Comparison of ENCODE assay signal across 27 cellular contexts in the genomic region with DNA sequence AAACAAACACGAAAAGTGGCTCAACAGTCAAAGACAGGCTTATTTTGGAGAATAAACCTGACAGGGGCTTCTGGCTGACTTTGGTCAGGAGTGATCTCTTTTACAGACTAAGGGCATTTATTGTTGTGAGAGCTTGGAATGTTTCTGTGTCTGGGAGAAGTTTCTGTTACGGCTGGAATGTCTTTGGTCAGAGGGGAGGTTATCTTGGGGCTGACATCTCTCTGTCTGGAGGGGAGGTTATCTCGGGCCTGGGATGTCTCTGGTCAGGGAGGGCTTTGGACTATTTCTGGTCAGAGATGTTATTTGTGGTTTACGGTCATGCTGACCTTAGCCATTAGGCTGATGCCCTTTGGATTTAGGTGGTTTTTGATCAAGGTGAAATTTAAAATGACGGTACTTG.
"Had no signal": no experiment of that assay in that cellular context is flagged by ENCODE, and none has a peak within 500 bp of the region (broad histone marks: within the 10 kb centered on the region; RNA-seq: fewer than 3 reads in every experiment).

No MANE protein-coding gene starts in this region.

- H3K4me3 Mint-ChIP-seq: mesothelial cell of epicardium; naive thymus-derived CD4-positive, alpha-beta T cell; natural killer cell treated with Interleukin-12 subunit alpha and Interleukin-12 subunit beta and Interleukin-15 and Interleukin-18, amount 100 ng/mL, for 72 hours; stimulated activated memory B cell treated with anti-CD40 and anti-IgM and Interleukin-4, amounts not matched to agents 10 μg/mL and 1 μg/mL and 100 μg/mL, for 72 hours; stimulated activated naive CD8-positive, alpha-beta T cell treated with anti-CD3 and anti-CD28 coated beads, Interleukin-15, amount 100 ng/mL, for 72 hours; type B pancreatic cell had no signal

- H3K4me2 ChIP-seq: hepatocyte had no signal

- H3K27me3 Mint-ChIP-seq: natural killer cell treated with Interleukin-12 subunit alpha and Interleukin-12 subunit beta and Interleukin-15 and Interleukin-18, amount 100 ng/mL, for 72 hours; stimulated activated memory B cell treated with anti-CD40 and anti-IgM and Interleukin-4, amounts not matched to agents 10 μg/mL and 1 μg/mL and 100 μg/mL, for 72 hours; stimulated activated naive CD8-positive, alpha-beta T cell treated with anti-CD3 and anti-CD28 coated beads, Interleukin-15, amount 100 ng/mL, for 72 hours; type B pancreatic cell had no signal

- H3K4me1 Mint-ChIP-seq: naive thymus-derived CD4-positive, alpha-beta T cell; stimulated activated memory B cell treated with anti-CD40 and anti-IgM and Interleukin-4, amounts not matched to agents 10 μg/mL and 1 μg/mL and 100 μg/mL, for 72 hours; stimulated activated naive CD8-positive, alpha-beta T cell treated with anti-CD3 and anti-CD28 coated beads, Interleukin-15, amount 100 ng/mL, for 72 hours had no signal

- ATAC-seq: left colon; left lung; lower lobe of right lung; naive thymus-derived CD4-positive, alpha-beta T cell; natural killer cell treated with Interleukin-12 subunit alpha and Interleukin-12 subunit beta and Interleukin-15 and Interleukin-18, amount 100 ng/mL, for 72 hours; right cardiac atrium; sciatic nerve; stimulated activated memory B cell treated with anti-CD40 and anti-IgM and Interleukin-4, amounts not matched to agents 10 μg/mL and 1 μg/mL and 100 μg/mL, for 72 hours; stimulated activated naive CD8-positive, alpha-beta T cell treated with anti-CD3 and anti-CD28 coated beads, Interleukin-15, amount 100 ng/mL, for 72 hours had no signal

- H2AFZ ChIP-seq: hepatocyte had no signal

- H3K9me3 ChIP-seq: prostate gland, uterus had no signal

- H3K9me3 Mint-ChIP-seq: type B pancreatic cell had no signal

- H3K4me3 ChIP-seq: hepatocyte, left lung, lower lobe of right lung, ovary, prostate gland, tibial nerve, uterus had no signal

- DNase-seq: kidney; left colon; left lung; lower lobe of right lung; mammary epithelial cell; mesenchymal stem cell; naive thymus-derived CD4-positive, alpha-beta T cell; ovary; retina; right cardiac atrium; small intestine; stimulated activated CD4-positive, alpha-beta T cell treated with anti-CD3 and anti-CD28 coated beads, Interleukin-1b, Interleukin-23, amount 100 ng/mL, for 48 hours; stimulated activated CD4-positive, alpha-beta T cell treated with anti-CD3 and anti-CD28 coated beads, Interleukin-2, amount 100 ng/mL, for 48 hours; stimulated activated CD4-positive, alpha-beta T cell treated with anti-CD3 and anti-CD28 coated beads, Interleukin-4, amount 100 ng/mL, for 4 hours; stimulated activated CD8-positive, alpha-beta memory T cell treated with anti-CD3 and anti-CD28 coated beads, Interleukin-4, amount 100 ng/mL, for 48 hours; stimulated activated naive CD4-positive, alpha-beta T cell treated with Interleukin-2 at 50 U/mL for 16 hours; stimulated activated naive CD8-positive, alpha-beta T cell treated with anti-CD3 and anti-CD28 coated beads, Interleukin-15, amount 100 ng/mL, for 72 hours; substantia nigra; uterus had no signal

- H3K27me3 ChIP-seq: hepatocyte, left lung, ovary, tibial nerve, uterus had no signal

- H3K36me3 ChIP-seq: left lung, lower lobe of right lung, ovary, prostate gland, tibial nerve, uterus had no signal

- H3K4me1 ChIP-seq: left lung, lower lobe of right lung, prostate gland, tibial nerve, uterus had no signal

- H3K27ac Mint-ChIP-seq: mesothelial cell of epicardium; naive thymus-derived CD4-positive, alpha-beta T cell; natural killer cell treated with Interleukin-12 subunit alpha and Interleukin-12 subunit beta and Interleukin-15 and Interleukin-18, amount 100 ng/mL, for 72 hours; stimulated activated memory B cell treated with anti-CD40 and anti-IgM and Interleukin-4, amounts not matched to agents 10 μg/mL and 1 μg/mL and 100 μg/mL, for 72 hours; stimulated activated naive CD8-positive, alpha-beta T cell treated with anti-CD3 and anti-CD28 coated beads, Interleukin-15, amount 100 ng/mL, for 72 hours; type B pancreatic cell had no signal

- H3K36me3 Mint-ChIP-seq: mesothelial cell of epicardium; naive thymus-derived CD4-positive, alpha-beta T cell; natural killer cell treated with Interleukin-12 subunit alpha and Interleukin-12 subunit beta and Interleukin-15 and Interleukin-18, amount 100 ng/mL, for 72 hours; stimulated activated memory B cell treated with anti-CD40 and anti-IgM and Interleukin-4, amounts not matched to agents 10 μg/mL and 1 μg/mL and 100 μg/mL, for 72 hours; type B pancreatic cell had no signal

- H3K27ac ChIP-seq: hepatocyte, left lung, lower lobe of right lung, ovary, prostate gland, tibial nerve, uterus had no signal

- H3K79me2 ChIP-seq: hepatocyte had no signal
